Comparison of ENCODE assay signal across 18 cellular contexts in the genomic region with DNA sequence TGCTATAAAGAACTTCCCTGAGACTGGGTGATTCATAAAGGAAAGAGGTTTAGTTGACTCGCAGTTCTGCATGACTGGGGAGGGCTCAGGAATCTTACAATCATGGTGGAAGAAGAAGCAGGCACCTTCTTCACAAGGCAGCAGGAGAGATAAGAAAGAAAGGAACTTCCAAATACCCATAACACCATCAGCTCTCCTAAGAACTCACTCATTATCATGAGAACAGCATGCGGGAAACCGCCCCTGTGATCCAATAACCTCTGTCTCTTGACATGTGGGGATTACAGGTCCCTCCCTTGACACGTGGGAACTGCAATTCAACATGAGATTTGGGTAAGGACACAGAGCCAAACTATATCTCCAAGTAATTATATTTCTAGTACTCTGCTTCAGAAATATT.
"Had no signal": no experiment of that assay in that cellular context is flagged by ENCODE, and none has a peak within 500 bp of the region (broad histone marks: within the 10 kb centered on the region; RNA-seq: fewer than 3 reads in every experiment).

No MANE protein-coding gene starts in this region.

- H3K27ac ChIP-seq: Peyer's patch, SJCRH30 had no signal

- H3K9me3 ChIP-seq: Peyer's patch, SJCRH30 had no signal

- DNase-seq: KBM-7, MV-4-11, NCI-H1048, NCI-H1105, NCI-H1417, NCI-H1436 treated with DMSO at 0.1 percent for 48 hours, NCI-H1694, NCI-H187 treated with DMSO at 0.1 percent for 48 hours, NCI-H2029 treated with DMSO at 0.1 percent for 48 hours, NCI-H2171 treated with DMSO at 0.1 percent for 48 hours, NCI-H345, NCI-H446 treated with DMSO at 0.1 percent for 48 hours, NCI-H510A treated with DMSO at 0.1 percent for 48 hours, NCI-H526, PC-3, Peyer's patch, SHP77 treated with DMSO at 0.1 percent for 48 hours, SJCRH30 had no signal

- H3K27me3 ChIP-seq: Peyer's patch, SJCRH30 had no signal

- H3K36me3 ChIP-seq: Peyer's patch, SJCRH30 had no signal

- H3K4me1 ChIP-seq: Peyer's patch, SJCRH30 had no signal

- H3K4me3 ChIP-seq: Peyer's patch, SJCRH30 had no signal
